Comparison of ENCODE assay signal across 7 cellular contexts in the genomic region with DNA sequence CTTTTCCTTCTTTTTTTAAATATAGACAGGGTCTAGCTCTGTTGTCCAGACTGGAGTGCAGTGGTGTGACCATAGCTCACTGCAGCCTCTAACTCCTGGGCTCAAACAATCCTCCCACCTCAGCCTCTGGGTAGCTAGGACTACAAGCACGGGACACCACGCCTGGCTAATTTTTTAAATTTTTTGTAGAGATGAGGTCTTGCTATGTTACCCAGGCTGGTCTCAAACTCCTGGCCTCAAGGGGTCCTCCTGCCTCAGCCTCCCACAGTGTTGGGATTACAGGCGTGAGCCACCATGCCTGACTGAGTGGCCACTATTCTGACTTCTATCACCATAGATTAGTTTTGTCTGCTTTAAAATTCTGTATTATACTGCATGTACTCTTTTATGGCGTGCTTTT.
A peak's percentile ranks its signal among the peaks of the same experiment; 100 is the strongest.
DNase-seq lines count a peak whose midpoint lies in the region; ATAC-seq and TF ChIP-seq lines count a peak whose summit lies in the region.
"Not testable (repeated sequence)": the region's sequence is repeated elsewhere in the genome, so short reads cannot be mapped to it uniquely, and the experiment has no call there.

No MANE protein-coding gene starts in this region.

- H3K56ac ChIP-seq in IMR-90 (ENCODE audit: extremely low read depth, insufficient read depth, low read length), result peak overlapping the region; percentile 33; the same call in 1 of the 2 replicates

- intact Hi-C loops in IMR-90 (cut with micrococcal nuclease) (loop anchor here (1.0 kb wide), 1 partner anchor 48 kb away; no protein-coding TSS in a partner anchor), prostate gland (cut with DNase I) (loop anchor here (10.0 kb wide), 1 partner anchor 98 kb away; no protein-coding TSS in a partner anchor)
- intact Hi-C loops in dendritic cell treated with granulocyte-macrophage colony-stimulating factor and Interleukin-4, amounts not matched to agents 40 ng/mL and 50 ng/mL, for 4 days (cut with micrococcal nuclease), result not testable (repeated sequence)

- not testable (repeated sequence) for TF ChIP-seq CTCF in IMR-90 (conservative IDR thresholded peaks at IDR 0.05; ENCODE audit: low read depth, low read length); cardiac muscle cell (IDR thresholded peaks at IDR 0.05; ENCODE audit: low read depth, low read length); prostate gland (IDR thresholded peaks at IDR 0.05); thoracic aorta (IDR thresholded peaks at IDR 0.05)

- H3K9me3 ChIP-seq in IMR-90 (ENCODE audit: control insufficient read depth, insufficient read depth, low read length); adipocyte (ENCODE audit: control insufficient read depth, low read length); cardiac muscle cell (ENCODE audit: low read depth); mesenchymal stem cell (ENCODE audit: control insufficient read depth, low read length); prostate gland; thoracic aorta: not testable (repeated sequence)

- H2BK12ac ChIP-seq in mesenchymal stem cell (ENCODE audit: low read length in 2 of 2), result not testable (repeated sequence)

- not testable (repeated sequence) for H3K9me3 Mint-ChIP-seq in dendritic cell treated with granulocyte-macrophage colony-stimulating factor and Interleukin-4, amounts not matched to agents 40 ng/mL and 50 ng/mL, for 4 days

- H2AFZ ChIP-seq in IMR-90 (replicated peaks; ENCODE audit: low read length, poor library complexity); mesenchymal stem cell (ENCODE audit: low read depth, low read length): not testable (repeated sequence)

- peak overlapping the region; percentile 25; the same call in 2 of the 3 replicates for H2BK15ac ChIP-seq in IMR-90 (ENCODE audit: low read depth, low read length)
- not testable (repeated sequence) for H2BK15ac ChIP-seq in mesenchymal stem cell (ENCODE audit: low read depth, poor library complexity, severe bottlenecking)

- not testable (repeated sequence) for H3K36me3 Mint-ChIP-seq in dendritic cell treated with granulocyte-macrophage colony-stimulating factor and Interleukin-4, amounts not matched to agents 40 ng/mL and 50 ng/mL, for 4 days (ENCODE audit: low read depth)

- not testable (repeated sequence) for H3K4me3 Mint-ChIP-seq in dendritic cell treated with granulocyte-macrophage colony-stimulating factor and Interleukin-4, amounts not matched to agents 40 ng/mL and 50 ng/mL, for 4 days

- in situ Hi-C loops in IMR-90 (cut with MboI; ENCODE audit: low sequenced_read_pairs), result not testable (repeated sequence)

- dilution Hi-C loops in IMR-90 (cut with HindIII; ENCODE audit: low sequenced_read_pairs, unreplicated experiment), result not testable (repeated sequence)

- peaks cover 31% of the 10 kb centered on the region for H3K9me1 ChIP-seq in IMR-90 (ENCODE audit: insufficient read depth, low read length)

- H3K27ac ChIP-seq in IMR-90 (ENCODE audit: insufficient read depth, low read length), result peak overlapping the region; percentile 96; the same call in 1 of the 2 replicates
- H3K27ac ChIP-seq in cardiac muscle cell, result peak overlapping the region; percentile 93
- peak overlapping the region; percentile 8 for H3K27ac ChIP-seq in mesenchymal stem cell (ENCODE audit: low read length, poor library complexity, severe bottlenecking)
- H3K27ac ChIP-seq in prostate gland, result peak overlapping the region; percentile 12 to 36
- H3K27ac ChIP-seq in thoracic aorta, result peak overlapping the region; percentile 69 to 73

- H3K4ac ChIP-seq in IMR-90 (ENCODE audit: low read depth, low read length) (peak overlapping the region; percentile 97), mesenchymal stem cell (ENCODE audit: low read depth in 1 of 2, low read length in 2 of 2) (peak overlapping the region in 1 of 2 experiments; percentile 29)

- not testable (repeated sequence) for H3K4me3 ChIP-seq in IMR-90 (ENCODE audit: insufficient read depth, low read depth, low read length); adipocyte (ENCODE audit: low read length); cardiac muscle cell; prostate gland; thoracic aorta
- H3K4me3 ChIP-seq in mesenchymal stem cell (ENCODE audit: insufficient read depth in 1 of 2, low read depth in 1 of 2, low read length in 2 of 2), result peak overlapping the region in 1 of 2 experiments; percentile 16

- CTCF ChIA-PET in IMR-90 (lab: Yijun Ruan, JAX), result interaction anchor here (1.4 kb wide), 1 partner anchor 77 kb away, joined by 3 read pairs; no protein-coding TSS in a partner anchor

- H2AK9ac ChIP-seq in IMR-90 (replicated peaks; ENCODE audit: low read depth, low read length, poor library complexity), result not testable (repeated sequence)

- H3K23ac ChIP-seq in IMR-90 (ENCODE audit: low read depth, low read length), result peak overlapping the region; percentile 80; the same call in 1 of the 2 replicates
- not testable (repeated sequence) for H3K23ac ChIP-seq in mesenchymal stem cell (ENCODE audit: low read length in 2 of 2)

- peak overlapping the region; percentile 96 for H2BK5ac ChIP-seq in IMR-90 (ENCODE audit: low read depth, low read length, poor library complexity, severe bottlenecking)
- not testable (repeated sequence) for H2BK5ac ChIP-seq in mesenchymal stem cell (ENCODE audit: low read depth, low read length, poor library complexity, severe bottlenecking)

- peak overlapping the region; percentile 40; the same call in 1 of the 2 replicates for H4K5ac ChIP-seq in IMR-90 (ENCODE audit: low read depth, low read length)

- no CpG with 5 or more reads among the region's 4 CpGs for WGBS in IMR-90 (ENCODE audit: extremely low coverage in 2 of 2, insufficient read length in 1 of 2), 2 experiments
- 100% methylated on average over 2 of the region's 4 CpGs for WGBS in mesenchymal stem cell
- 93% methylated on average over 4 of the region's 4 CpGs for WGBS in prostate gland

- TF ChIP-seq POLR2A in IMR-90 (IDR thresholded peaks at IDR 0.05; ENCODE audit: low read depth, low read length); prostate gland (IDR thresholded peaks at IDR 0.05): not testable (repeated sequence)

- peak overlapping the region; percentile 99 for H2BK120ac ChIP-seq in IMR-90 (ENCODE audit: low read depth, low read length)
- not testable (repeated sequence) for H2BK120ac ChIP-seq in mesenchymal stem cell (ENCODE audit: low read depth, low read length)

- H4K91ac ChIP-seq in IMR-90 (ENCODE audit: insufficient read depth, low read depth, low read length), result peak overlapping the region; percentile 38
- H4K91ac ChIP-seq in mesenchymal stem cell (ENCODE audit: low read length), result not testable (repeated sequence)

- peaks cover 0 to 37% of the 10 kb centered on the region in 2 experiments; a peak in 2 of 4 replicates for H3K79me1 ChIP-seq in IMR-90 (ENCODE audit: low read depth in 1 of 2, low read length in 2 of 2)
- H3K79me1 ChIP-seq in mesenchymal stem cell (replicated peaks; ENCODE audit: low read length, poor library complexity, severe bottlenecking), result not testable (repeated sequence)

- peak overlapping the region; percentile 46; the same call in 1 of the 2 replicates for H2AK5ac ChIP-seq in IMR-90 (ENCODE audit: low read depth, low read length)
- H2AK5ac ChIP-seq in mesenchymal stem cell (ENCODE audit: low read length, severe bottlenecking), result not testable (repeated sequence)

- peak overlapping the region; percentile 95 for H2BK20ac ChIP-seq in IMR-90 (ENCODE audit: low read depth, low read length)

- BruUV-seq in IMR-90 (replicated peaks; lab: Mats Ljungman, UMichigan), result not testable (repeated sequence)

- H3K27me3 Mint-ChIP-seq in dendritic cell treated with granulocyte-macrophage colony-stimulating factor and Interleukin-4, amounts not matched to agents 40 ng/mL and 50 ng/mL, for 4 days, result not testable (repeated sequence)

- peak overlapping the region; percentile 73 for H3K27ac Mint-ChIP-seq in dendritic cell treated with granulocyte-macrophage colony-stimulating factor and Interleukin-4, amounts not matched to agents 40 ng/mL and 50 ng/mL, for 4 days

- peak overlapping the region; percentile 68 for H3K14ac ChIP-seq in IMR-90 (replicated peaks; ENCODE audit: low read depth, low read length)
- H3K14ac ChIP-seq in mesenchymal stem cell (ENCODE audit: low read length in 2 of 2), result not testable (repeated sequence)

- DNase-seq in IMR-90; adipocyte (ENCODE audit: low read depth); cardiac muscle cell (ENCODE audit: low read depth in 1 of 2, low spot score in 1 of 2); mesenchymal stem cell; prostate gland (ENCODE audit: low spot score); thoracic aorta (ENCODE audit: low spot score): not testable (repeated sequence)

- H3K4me1 ChIP-seq in IMR-90 (ENCODE audit: control insufficient read depth, insufficient read depth, low read length), result peaks cover 43% of the 10 kb centered on the region
- peaks cover 75% of the 10 kb centered on the region for H3K4me1 ChIP-seq in adipocyte (ENCODE audit: control insufficient read depth, insufficient read depth, low read length)
- peaks cover 77% of the 10 kb centered on the region for H3K4me1 ChIP-seq in cardiac muscle cell (ENCODE audit: low read depth)
- peaks cover 24% of the 10 kb centered on the region for H3K4me1 ChIP-seq in mesenchymal stem cell (ENCODE audit: control insufficient read depth, insufficient read depth, low read depth, low read length)
- not testable (repeated sequence) for H3K4me1 ChIP-seq in prostate gland (replicated peaks)
- peaks cover 56 to 81% of the 10 kb centered on the region in 2 donors for H3K4me1 ChIP-seq in thoracic aorta (ENCODE audit: control insufficient read depth in 1 of 2, low read depth in 2 of 2)

- peak overlapping the region in 1 of 2 experiments; percentile 71; a peak in 1 of 4 replicates for H4K8ac ChIP-seq in IMR-90 (ENCODE audit: low read depth in 2 of 2, low read length in 2 of 2)
- H4K8ac ChIP-seq in mesenchymal stem cell (ENCODE audit: low read length), result peak overlapping the region; percentile 7

- not testable (repeated sequence) for H4K20me1 ChIP-seq in IMR-90 (ENCODE audit: insufficient read depth, low read length)

- POLR2A ChIA-PET in IMR-90 (lab: Charles Lee; ENCODE audit: unreplicated experiment), result not testable (repeated sequence)

- not testable (repeated sequence) for ATAC-seq in IMR-90 (ENCODE audit: low read depth); thoracic aorta (ENCODE audit: insufficient number of reproducible peaks, low FRiP score, low read depth)

- not testable (repeated sequence) for TF ChIP-seq RAD21 in IMR-90 (IDR thresholded peaks at IDR 0.05; ENCODE audit: low read length)

- H3K27me3 ChIP-seq in IMR-90 (ENCODE audit: control insufficient read depth, insufficient read depth, low read length); adipocyte (replicated peaks; ENCODE audit: control insufficient read depth, insufficient read depth, low read length); cardiac muscle cell; mesenchymal stem cell (ENCODE audit: control insufficient read depth in 1 of 2, insufficient read depth in 1 of 2, low read length in 2 of 2); prostate gland (replicated peaks; ENCODE audit: insufficient read depth); thoracic aorta (replicated peaks; ENCODE audit: insufficient read depth): not testable (repeated sequence)

- not testable (repeated sequence) for H3K4me2 ChIP-seq in IMR-90 (ENCODE audit: low read depth, low read length); mesenchymal stem cell (ENCODE audit: low read length, poor library complexity, severe bottlenecking)

- not testable (repeated sequence) for H3K36me3 ChIP-seq in IMR-90 (ENCODE audit: control insufficient read depth, insufficient read depth, low read length); adipocyte (ENCODE audit: control insufficient read depth, insufficient read depth, low read length, severe bottlenecking); cardiac muscle cell; mesenchymal stem cell (ENCODE audit: control insufficient read depth in 1 of 2, insufficient read depth in 2 of 2, low read depth in 1 of 2, low read length in 2 of 2); prostate gland; thoracic aorta

- peak overlapping the region; percentile 54 for H3K18ac ChIP-seq in IMR-90 (ENCODE audit: low read depth, low read length)
- H3K18ac ChIP-seq in mesenchymal stem cell (ENCODE audit: low read depth in 1 of 2, low read length in 2 of 2), result not testable (repeated sequence)

- not testable (repeated sequence) for H3K9ac ChIP-seq in IMR-90 (ENCODE audit: low read depth, low read length)
- H3K9ac ChIP-seq in adipocyte (ENCODE audit: low read length), result peak overlapping the region; percentile 86
- peak overlapping the region; percentile 64 for H3K9ac ChIP-seq in mesenchymal stem cell (ENCODE audit: low read length)

- H3K4me1 Mint-ChIP-seq in dendritic cell treated with granulocyte-macrophage colony-stimulating factor and Interleukin-4, amounts not matched to agents 40 ng/mL and 50 ng/mL, for 4 days (ENCODE audit: low read depth), result peaks cover 52% of the 10 kb centered on the region

Comparison
In these comparisons a context has a peak if more than half of its experiments do, and no peak if none do; other contexts are left out.
1. H3K27ac ChIP-seq: peak in every context shown above with its lines; median percentile 96 in IMR-90; 93 in cardiac muscle cell; 71 in thoracic aorta; 24 in prostate gland; 8 in mesenchymal stem cell.